Comparison of ENCODE assay signal across 19 cellular contexts in the genomic region with DNA sequence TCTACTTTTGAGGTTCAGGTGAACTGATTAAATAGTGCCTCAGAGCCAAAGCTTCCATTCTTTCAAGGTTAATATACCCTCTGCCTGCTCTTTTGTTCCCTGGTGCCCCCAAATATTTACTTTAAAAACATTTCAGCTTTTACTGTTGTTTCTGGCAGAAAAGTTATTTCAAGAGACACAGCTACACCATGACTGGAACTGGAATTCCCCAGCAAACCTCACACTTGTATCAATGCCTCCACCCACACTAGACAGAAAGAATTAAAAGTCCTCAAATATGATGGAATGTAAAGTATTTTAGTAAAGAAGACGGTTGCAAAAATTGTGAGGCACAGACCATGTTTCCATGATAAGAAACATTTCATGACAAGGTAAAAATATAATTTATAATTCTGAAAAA.
"Had no signal": no experiment of that assay in that cellular context is flagged by ENCODE, and none has a peak within 500 bp of the region (broad histone marks: within the 10 kb centered on the region; RNA-seq: fewer than 3 reads in every experiment).

No MANE protein-coding gene starts in this region.

- DNase-seq: activated naive CD4-positive, alpha-beta T cell; activated T-cell treated with anti-CD3 and anti-CD28 coated beads, Interleukin-2, amount 50 U/mL, for 24 hours; amniotic stem cell; effector memory CD4-positive, alpha-beta T cell; glutamatergic neuron; immature natural killer cell; left ventricle myocardium inferior; midbrain; natural killer cell; ovary; stimulated activated CD4-positive, alpha-beta T cell treated with anti-CD3 and anti-CD28 coated beads, Interleukin-12 subunit alpha, Interleukin-12 subunit beta, amount 100 ng/mL, for 4 hours; stimulated activated CD4-positive, alpha-beta T cell treated with anti-CD3 and anti-CD28 coated beads, Interleukin-4, amount 100 ng/mL, for 4 hours; substantia nigra; T-helper 9 cell; thyroid gland; upper lobe of right lung had no signal

- H3K4me3 ChIP-seq: hepatocyte, left ventricle myocardium inferior, ovary, prostate gland, thyroid gland, upper lobe of right lung had no signal

- ATAC-seq: natural killer cell, upper lobe of right lung, WTC11 had no signal
